ENCODE assay signal across 6 cellular contexts in genomic region chr1:148147052-148147838, GRCh38. TPM values are rescaled to one million over a fixed set of nuclear protein-coding genes. Genes with fewer than 3 reads are reported as not detected.
DNase-seq lines count a peak whose midpoint lies in the region; ATAC-seq, FAIRE-seq and TF ChIP-seq lines count a peak whose summit lies in the region.
"Not testable (repeated sequence)": the region's sequence is repeated elsewhere in the genome, so short reads cannot be mapped to it uniquely, and the experiment has no call there.

No MANE protein-coding gene starts in this region.

- FAIRE-seq in D721Med (lab: Jason Lieb, UNC); K562 (lab: Jason Lieb, UNC); kidney (lab: Jason Lieb, UNC): not testable (repeated sequence)

- H3K4me2 ChIP-seq in GM23338; K562 (ENCODE audit: insufficient read depth, low read length); osteoblast (ENCODE audit: insufficient read depth, low read length): not testable (repeated sequence)

- CTCF ChIA-PET in K562 (lab: Yijun Ruan, JAX; ENCODE audit: low intra/inter-chr PET ratio): not testable (repeated sequence)

- H3F3A ChIP-seq in GM23338 (replicated peaks; ENCODE audit: low read depth): not testable (repeated sequence)

- not testable (repeated sequence) for TF ChIP-seq CTCF in D721Med (IDR thresholded peaks at IDR 0.05; ENCODE audit: insufficient read depth, missing control alignments); GM23338 (conservative IDR thresholded peaks at IDR 0.05; ENCODE audit: low read depth in 2 of 2); RWPE2 (IDR thresholded peaks at IDR 0.05; ENCODE audit: poor library complexity, severe bottlenecking); K562 (IDR thresholded peaks at IDR 0.05 in 2 of 3, conservative IDR thresholded peaks at IDR 0.05 in 1 of 3; ENCODE audit: insufficient read depth in 2 of 3, low read depth in 1 of 3, low read length in 3 of 3); kidney (IDR thresholded peaks at IDR 0.05; ENCODE audit: borderline replicate concordance, extremely low read depth, insufficient read depth); osteoblast (IDR thresholded peaks at IDR 0.05; ENCODE audit: extremely low read depth, low read depth, low read length)

- in situ Hi-C loops in K562 (cut with MboI): not testable (repeated sequence)

- not testable (repeated sequence) for H4K20me1 ChIP-seq in GM23338 (replicated peaks; ENCODE audit: insufficient read depth); K562 (replicated peaks; ENCODE audit: control insufficient read depth, insufficient read depth, low read length); osteoblast (ENCODE audit: insufficient read depth, low read length)

- not testable (repeated sequence) for H3K27ac Mint-ChIP-seq in GM23338

- peaks cover 11% of the 10 kb centered on the region for H3K79me2 ChIP-seq in GM23338 (replicated peaks; ENCODE audit: insufficient read depth)
- H3K79me2 ChIP-seq in K562 (ENCODE audit: control insufficient read depth, insufficient read depth, low read length); osteoblast (ENCODE audit: insufficient read depth, low read length): not testable (repeated sequence)

- intact Hi-C loops in K562 (cut with micrococcal nuclease); kidney (cut with DNase I): not testable (repeated sequence)

- POLR2A ChIA-PET in K562 (lab: Yijun Ruan, JAX): not testable (repeated sequence)

- not testable (repeated sequence) for H3K36me3 ChIP-seq in GM23338 (ENCODE audit: insufficient read depth); RWPE2 (ENCODE audit: low read depth); K562 (ENCODE audit: control insufficient read depth, insufficient read depth, low read length); kidney (ENCODE audit: control insufficient read depth in 1 of 2, insufficient read depth in 2 of 2, low read length in 2 of 2); osteoblast (ENCODE audit: insufficient read depth, low read length)

- not testable (repeated sequence) for H3K9me1 ChIP-seq in K562 (ENCODE audit: control insufficient read depth, insufficient read depth, low read length)

- H3K4me3 Mint-ChIP-seq in GM23338: not testable (repeated sequence)

- H3K27ac ChIP-seq in GM23338 (ENCODE audit: low read depth); RWPE2 (ENCODE audit: poor library complexity, severe bottlenecking); K562 (ENCODE audit: extremely low read depth, low read depth, low read length); kidney (ENCODE audit: low read depth in 2 of 2, low read length in 2 of 2); osteoblast (ENCODE audit: low read depth, low read length): not testable (repeated sequence)

- not testable (repeated sequence) for H3K4me3 ChIP-seq in GM23338; RWPE2 (ENCODE audit: severe bottlenecking); K562; kidney (ENCODE audit: low read length in 2 of 2); osteoblast (ENCODE audit: insufficient read depth, low read length)

- not testable (repeated sequence) for H3K27me3 Mint-ChIP-seq in GM23338 (ENCODE audit: insufficient read depth, low read depth, poor library complexity)

- not testable (repeated sequence) for TF ChIP-seq POLR2A in K562 (conservative IDR thresholded peaks at IDR 0.05)

- ATAC-seq in GM23338; RWPE2 (ENCODE audit: low read depth); K562: not testable (repeated sequence)

- not testable (repeated sequence) for H3K9me2 ChIP-seq in GM23338 (ENCODE audit: insufficient read depth)

- H3K36me3 Mint-ChIP-seq in GM23338 (ENCODE audit: low read depth): not testable (repeated sequence)

- TF ChIP-seq RAD21 in K562 (CRISPR knock-in tag; conservative IDR thresholded peaks at IDR 0.05 in 1 of 2, IDR thresholded peaks at IDR 0.05 in 1 of 2): not testable (repeated sequence)

- not testable (repeated sequence) for H3K4me1 ChIP-seq in GM23338 (ENCODE audit: insufficient read depth); RWPE2 (ENCODE audit: insufficient read depth, poor library complexity, severe bottlenecking); K562 (replicated peaks in 1 of 2; ENCODE audit: control insufficient read depth in 2 of 2, insufficient read depth in 2 of 2, low read length in 2 of 2); kidney (ENCODE audit: control insufficient read depth in 1 of 2, insufficient read depth in 1 of 2, low read depth in 1 of 2, low read length in 2 of 2); osteoblast (ENCODE audit: insufficient read depth, low read length)

- not testable (repeated sequence) for H2AFZ ChIP-seq in GM23338; K562 (ENCODE audit: low read depth, low read length); osteoblast (ENCODE audit: low read length)

- DNase-seq in D721Med (ENCODE audit: insufficient read length, low spot score): peak; percentile 1
- peak; percentile 5 for DNase-seq in GM23338 (ENCODE audit: low spot score)
- DNase-seq in RWPE2 (ENCODE audit: low spot score): peak; percentile 35
- DNase-seq in K562 (ENCODE audit: extremely low read depth in 1 of 4, low spot score in 3 of 4): not testable (repeated sequence)
- DNase-seq in kidney: peak; percentile 59
- peak; percentile 3 for DNase-seq in osteoblast (ENCODE audit: insufficient read length, low spot score, missing footprints)

- not testable (repeated sequence) for H3K9me3 ChIP-seq in RWPE2 (ENCODE audit: severe bottlenecking); K562 (replicated peaks; ENCODE audit: control insufficient read depth, insufficient read depth, low read depth, low read length); kidney (ENCODE audit: control insufficient read depth in 1 of 2, low read length in 2 of 2); osteoblast (ENCODE audit: low read depth, low read length)

- 95% methylated on average over 9 of the region's 28 CpGs for WGBS in K562 (ENCODE audit: insufficient coverage, low coverage, missing lambda C conversion rate)

- TF ChIP-seq EP300 in K562 (IDR thresholded peaks at IDR 0.05; ENCODE audit: low read length): not testable (repeated sequence)

- H3K27me3 ChIP-seq in GM23338 (ENCODE audit: insufficient read depth); RWPE2 (ENCODE audit: insufficient read depth, poor library complexity, severe bottlenecking); K562 (ENCODE audit: control insufficient read depth in 2 of 2, insufficient read depth in 2 of 2, low read length in 2 of 2); osteoblast (ENCODE audit: insufficient read depth, low read length): not testable (repeated sequence)

- not testable (repeated sequence) for BruUV-seq in K562 (replicated peaks; lab: Mats Ljungman, UMichigan)

- not testable (repeated sequence) for H3K4me1 Mint-ChIP-seq in GM23338

- not testable (repeated sequence) for H3K9ac ChIP-seq in K562 (ENCODE audit: insufficient read depth in 1 of 2, low read depth in 2 of 2, low read length in 2 of 2); kidney (ENCODE audit: low read length in 2 of 2)

- not testable (repeated sequence) for H3K9me3 Mint-ChIP-seq in GM23338

TF ChIP-seq in K562, 482 proteins besides CTCF, POLR2A, EP300 and RAD21:
- TF ChIP-seq POLR2G (IDR thresholded peaks at IDR 0.05; ENCODE audit: low read depth, low read length): peak; percentile 33; the same call in 1 of the 2 replicates

RNA-seq across cellular contexts. Expression of gene NBPF11, which starts 4.8 kb away (rescaled TPM):
- total RNA-seq in GM23338 (2014; rRNA removed; shearing (Covaris generic)): 5.6 and 8.5 TPM in 2 replicates
- polyA plus RNA-seq in GM23338 (2016; fragmentation: Nextera tagmentation; extraction: Ambion mirVana): 5.6 and 6.7 TPM in 2 replicates
- total RNA-seq in K562 (2011; cell fraction: chromatin; rRNA removed; ENCODE audit: low replicate concordance): 27.8 and 43.3 TPM in 2 replicates
- 16.5 and 18.8 TPM in 2 replicates for total RNA-seq in K562 (2011; cell fraction: nucleolus; rRNA removed)
- 22.3 and 25.0 TPM in 2 replicates for total RNA-seq in K562 (2011; cell fraction: nucleoplasm; rRNA removed)
- total RNA-seq in K562 (2014; rRNA removed): 5.1 and 5.6 TPM in 2 replicates
- 6.9 and 7.9 TPM in 2 replicates for total RNA-seq in K562 (2014; rRNA removed; fragmentation: Illumina TruSeq; extraction: Trizol)
- 8.1 and 8.7 TPM in 2 replicates for total RNA-seq in K562 (2015; rRNA removed; fragmentation: Illumina TruSeq; extraction: Trizol)
- 6.5 and 8.0 TPM in 2 replicates for total RNA-seq in K562 (2021)
- 16.5 and 17.0 TPM in 2 replicates for polyA plus RNA-seq in K562 (2011; rRNA removed)
- polyA plus RNA-seq in K562 (2011; cell fraction: cytosol; rRNA removed): 5.7 and 8.7 TPM in 2 replicates
- 57.0 and 64.2 TPM in 2 replicates for polyA plus RNA-seq in K562 (2011; cell fraction: nucleus; rRNA removed)
- 6.3 and 9.5 TPM in 2 replicates for polyA plus RNA-seq in K562 (2012)
- 9.3 and 10.2 TPM in 2 replicates for polyA plus RNA-seq in K562 (2014; fragmentation: Illumina TruSeq; extraction: Trizol)
- 1 to 10 TPM; 2.8 to 3.3 TPM for polyA plus RNA-seq in K562 (2014; fragmentation: Nextera tagmentation; extraction: Ambion mirVana)
- 9.1 and 10.1 TPM in 2 replicates for polyA plus RNA-seq in K562 (2014; rRNA removed)
- 7.6 and 8.5 TPM in 2 replicates for polyA minus RNA-seq in K562 (2011; rRNA and poly(A)+ RNA removed)
- polyA minus RNA-seq in K562 (2011; cell fraction: cytosol; rRNA and poly(A)+ RNA removed): 2.4 and 3.9 TPM in 2 replicates
- polyA minus RNA-seq in K562 (2011; cell fraction: nucleus; rRNA and poly(A)+ RNA removed): 12.9 and 17.0 TPM in 2 replicates
- total RNA-seq in kidney: 12.3 TPM
- polyA plus RNA-seq in kidney (ENCODE audit: insufficient read depth, low read depth, low replicate concordance): 5.2 TPM
- 6.9 and 8.8 TPM in 2 replicates for total RNA-seq in osteoblast
